9 cellular contexts compared by ENCODE assay signal in the genomic region with DNA sequence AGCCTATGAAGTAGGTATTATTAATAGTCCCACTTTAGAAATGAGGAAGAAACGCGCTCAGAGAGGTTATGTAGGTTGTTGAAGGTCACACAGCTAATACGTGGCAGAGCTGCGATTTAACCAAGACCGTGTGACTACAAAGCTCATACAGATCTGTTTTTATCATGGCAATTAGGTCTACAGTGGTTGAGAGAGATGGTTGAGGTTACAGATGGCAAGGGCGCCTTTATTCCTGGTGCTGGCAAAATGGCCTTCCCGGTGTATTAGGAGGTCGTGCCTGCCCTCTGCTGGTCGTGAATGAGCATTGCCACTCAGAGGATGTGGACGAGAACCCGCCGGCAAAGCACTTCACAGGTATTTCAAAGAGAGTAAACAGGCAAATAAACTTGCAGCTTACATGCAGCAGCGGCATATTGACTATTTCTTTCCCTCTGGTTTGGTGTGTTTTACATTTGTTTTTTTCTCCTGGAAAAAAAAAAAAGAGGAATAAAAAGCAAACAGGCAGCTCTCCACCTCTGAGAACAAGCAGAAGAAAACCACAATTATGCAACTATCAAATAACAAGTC.
DNase-seq lines count a peak whose midpoint lies in the region; ATAC-seq, FAIRE-seq and TF ChIP-seq lines count a peak whose summit lies in the region.
"Had no signal": no experiment of that assay in that cellular context is flagged by ENCODE, and none has a peak within 500 bp of the region (broad histone marks: within the 10 kb centered on the region; RNA-seq: fewer than 3 reads in every experiment).

No MANE protein-coding gene starts in this region.

- FAIRE-seq in HTR-8/SVneo (lab: Jason Lieb, UNC) = peak; percentile 63

- H3K27ac Mint-ChIP-seq in naive B cell = no peak overlapping the region
- no peak overlapping the region for H3K27ac Mint-ChIP-seq in stimulated activated effector memory CD8-positive, alpha-beta T cell treated with anti-CD3 and anti-CD28 coated beads, Interleukin-12 subunit alpha, Interleukin-12 subunit beta, amount 100 ng/mL, for 72 hours

- peak in 1 of 2 donors; percentile 37 for ATAC-seq in naive B cell (ENCODE audit: low read depth in 2 of 2)
- peak; percentile 44 for ATAC-seq in stimulated activated effector memory CD8-positive, alpha-beta T cell treated with anti-CD3 and anti-CD28 coated beads, Interleukin-12 subunit alpha, Interleukin-12 subunit beta, amount 100 ng/mL, for 72 hours

- peak overlapping the region in 1 of 8 donors; percentile 22 for H3K4me3 Mint-ChIP-seq in naive B cell
- no peak overlapping the region for H3K4me3 Mint-ChIP-seq in stimulated activated effector memory CD8-positive, alpha-beta T cell treated with anti-CD3 and anti-CD28 coated beads, Interleukin-12 subunit alpha, Interleukin-12 subunit beta, amount 100 ng/mL, for 72 hours

- H3K9me3 Mint-ChIP-seq in naive B cell = peaks cover 0 to 5% (median 2%) of the 10 kb centered on the region in 7 donors
- H3K9me3 Mint-ChIP-seq in stimulated activated effector memory CD8-positive, alpha-beta T cell treated with anti-CD3 and anti-CD28 coated beads, Interleukin-12 subunit alpha, Interleukin-12 subunit beta, amount 100 ng/mL, for 72 hours = no peaks in the 10 kb centered on the region

- peaks cover 5% of the 10 kb centered on the region for H3K9me3 ChIP-seq in NT2/D1 (ENCODE audit: insufficient read depth, low read length)
- H3K9me3 ChIP-seq: BLaER1 had no signal

- no peaks in the 10 kb centered on the region for H3K36me3 ChIP-seq in NT2/D1 (ENCODE audit: insufficient read depth, insufficient read length, low read length)
- H3K36me3 ChIP-seq: BLaER1 had no signal

- no peak overlapping the region for H3K4me3 ChIP-seq in NT2/D1 (ENCODE audit: insufficient read length, low read depth)
- no peak overlapping the region for H3K4me3 ChIP-seq in epithelial cell of proximal tubule (ENCODE audit: low read depth, low read length)
- H3K4me3 ChIP-seq: BLaER1 had no signal

- peak; percentile 92 for TF ChIP-seq CTCF in epithelial cell of proximal tubule (conservative IDR thresholded peaks at IDR 0.05; ENCODE audit: low read depth, low read length)

- H3K9ac ChIP-seq in NT2/D1 (ENCODE audit: insufficient read length, low read depth) = no peak overlapping the region
- H3K9ac ChIP-seq: BLaER1 had no signal

- H3K27me3 ChIP-seq in NT2/D1 (ENCODE audit: insufficient read depth, insufficient read length) = no peaks in the 10 kb centered on the region
- H3K27me3 ChIP-seq: BLaER1 had no signal

- H3K36me3 Mint-ChIP-seq in naive B cell = no peaks in the 10 kb centered on the region
- H3K36me3 Mint-ChIP-seq in stimulated activated effector memory CD8-positive, alpha-beta T cell treated with anti-CD3 and anti-CD28 coated beads, Interleukin-12 subunit alpha, Interleukin-12 subunit beta, amount 100 ng/mL, for 72 hours = no peaks in the 10 kb centered on the region

- peaks cover 29 to 58% (median 36%) of the 10 kb centered on the region in 3 donors for H3K27me3 Mint-ChIP-seq in naive B cell

- no peaks in the 10 kb centered on the region for H3K4me1 ChIP-seq in NT2/D1 (ENCODE audit: insufficient read depth, insufficient read length)
- H3K4me1 ChIP-seq: BLaER1 had no signal

- H3K4me1 Mint-ChIP-seq in naive B cell = peaks cover 0 to 4% (median 0%) of the 10 kb centered on the region in 3 donors
- H3K4me1 Mint-ChIP-seq in stimulated activated effector memory CD8-positive, alpha-beta T cell treated with anti-CD3 and anti-CD28 coated beads, Interleukin-12 subunit alpha, Interleukin-12 subunit beta, amount 100 ng/mL, for 72 hours = peaks cover 6% of the 10 kb centered on the region

- DNase-seq in NK-92 treated with Interleukin-12 subunit alpha and Interleukin-12 subunit beta, amount 100 ng/mL, for 24 hours (lab: John Stamatoyannopoulos, UW) = peak; percentile 31
- DNase-seq in NK-92 (lab: John Stamatoyannopoulos, UW; ENCODE audit: unreplicated experiment) (no peak), HTR-8/SVneo (ENCODE audit: insufficient read length, low spot score) (peak; percentile 86), NT2/D1 (ENCODE audit: low read depth, low spot score) (peak; percentile 44), epithelial cell of proximal tubule (ENCODE audit: low read depth) (no peak), naive B cell (peak; percentile 14)
- peak; percentile 10 for DNase-seq in activated CD8-positive, alpha-beta memory T cell treated with anti-CD3 and anti-CD28 coated beads, Interleukin-2, amount 50 U/mL, for 24 hours (ENCODE audit: extremely low read depth)
- DNase-seq in stimulated activated effector memory CD8-positive, alpha-beta T cell treated with anti-CD3 and anti-CD28 coated beads, Interleukin-12 subunit alpha, Interleukin-12 subunit beta, amount 100 ng/mL, for 72 hours (ENCODE audit: low spot score in 2 of 2) = peak; percentile 20 to 75

Comparison
In these comparisons a context has a peak if more than half of its experiments do, and no peak if none do; other contexts are left out.
1. DNase-seq: peak in NK-92 treated with Interleukin-12 subunit alpha and Interleukin-12 subunit beta, amount 100 ng/mL, for 24 hours (single experiment), HTR-8/SVneo (single experiment), NT2/D1 (single experiment), activated CD8-positive, alpha-beta memory T cell treated with anti-CD3 and anti-CD28 coated beads, Interleukin-2, amount 50 U/mL, for 24 hours (single experiment), naive B cell (single experiment) and stimulated activated effector memory CD8-positive, alpha-beta T cell treated with anti-CD3 and anti-CD28 coated beads, Interleukin-12 subunit alpha, Interleukin-12 subunit beta, amount 100 ng/mL, for 72 hours (2 of 2); none in NK-92 (single experiment) and epithelial cell of proximal tubule (single experiment).